In the genomic region with DNA sequence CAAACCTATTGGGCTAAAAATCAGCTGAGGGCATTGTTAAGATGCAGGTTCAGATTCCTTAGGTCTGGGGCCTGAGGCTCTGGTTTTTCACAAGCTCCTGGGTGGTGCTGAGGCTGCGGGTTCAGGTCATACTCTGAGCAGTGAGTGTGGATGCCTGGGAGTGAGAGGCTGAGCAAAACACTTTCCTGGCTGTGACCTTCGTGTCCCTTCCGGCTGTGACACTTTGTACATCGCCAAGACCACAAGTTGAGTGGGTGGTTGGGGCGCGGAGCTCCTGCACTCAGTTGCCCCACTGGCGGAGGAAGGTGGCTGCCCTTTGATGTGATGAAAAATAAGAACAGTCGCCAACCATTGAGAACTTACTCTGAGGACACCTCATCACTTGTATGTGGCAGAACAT, we compare ENCODE assay signal across 8 cellular contexts. TPM values are rescaled to one million over a fixed set of nuclear protein-coding genes. Genes with fewer than 3 reads are reported as not detected.
A peak's percentile ranks its signal among the peaks of the same experiment; 100 is the strongest.
DNase-seq lines count a peak whose midpoint lies in the region; ATAC-seq lines count a peak whose summit lies in the region.

No MANE protein-coding gene starts in this region.

- no peaks in the 10 kb centered on the region for H3K27me3 Mint-ChIP-seq in memory B cell

- H3K4me3 Mint-ChIP-seq in memory B cell = no peak overlapping the region

- peak overlapping the region; percentile 95 for H3K27ac Mint-ChIP-seq in memory B cell

- no peaks in the 10 kb centered on the region for H3K9me3 Mint-ChIP-seq in memory B cell

- H3K4me1 Mint-ChIP-seq in memory B cell = peaks cover 41% of the 10 kb centered on the region

- DNase-seq in T-helper 1 cell (peak in 3 of 5 donors; percentile 27 to 40 (median 34)), memory B cell (ENCODE audit: low spot score in 2 of 2) (no peak), DMS114 treated with DMSO at 0.1 percent for 48 hours (lab: John Stamatoyannopoulos, UW; ENCODE audit: unreplicated experiment) (no peak), NCI-H1092 treated with DMSO at 0.1 percent for 48 hours (lab: John Stamatoyannopoulos, UW) (no peak), SK-N-DZ (ENCODE audit: low spot score) (no peak)
- peak; percentile 49 for DNase-seq in activated effector memory CD4-positive, alpha-beta T cell treated with Interleukin-2 at 50 U/mL for 16 hours
- DNase-seq in stimulated activated naive CD4-positive, alpha-beta T cell treated with Interleukin-2 at 50 U/mL for 16 hours (lab: John Stamatoyannopoulos, UW) = peak; percentile 58

- no peaks in the 10 kb centered on the region for H3K36me3 Mint-ChIP-seq in memory B cell

- ATAC-seq in memory B cell (ENCODE audit: low read depth) = no peak
- no peak for ATAC-seq in GM19324 (IDR thresholded peaks at IDR 0.05; ENCODE audit: low FRiP score, unreplicated experiment)

RNA-seq across cellular contexts. Expression of gene CCR7, which starts 24.8 kb away (rescaled TPM):
- polyA plus RNA-seq in SK-N-DZ (2014; cell fraction: cytosol; rRNA removed) = 0.07 TPM in 1 of 2 replicates, not detected in the other
- polyA plus RNA-seq in SK-N-DZ (2014; cell fraction: nucleus; rRNA removed) = not detected in 2 replicates

RNA-seq across cellular contexts. Expression of gene TNS4, which starts 39.0 kb away (rescaled TPM):
- polyA plus RNA-seq in SK-N-DZ (2014; cell fraction: cytosol; rRNA removed) = 0.09 TPM in 1 of 2 replicates, not detected in the other
- not detected in 2 replicates for polyA plus RNA-seq in SK-N-DZ (2014; cell fraction: nucleus; rRNA removed)

Comparison
In these comparisons a context has a peak if more than half of its experiments do, and no peak if none do; other contexts are left out.
1. DNase-seq: peak in T-helper 1 cell (3 of 5), activated effector memory CD4-positive, alpha-beta T cell treated with Interleukin-2 at 50 U/mL for 16 hours (single experiment) and stimulated activated naive CD4-positive, alpha-beta T cell treated with Interleukin-2 at 50 U/mL for 16 hours (single experiment); none in memory B cell (0 of 2), DMS114 treated with DMSO at 0.1 percent for 48 hours (single experiment), NCI-H1092 treated with DMSO at 0.1 percent for 48 hours (single experiment) and SK-N-DZ (single experiment).